8 cellular contexts compared by ENCODE assay signal in the genomic region with DNA sequence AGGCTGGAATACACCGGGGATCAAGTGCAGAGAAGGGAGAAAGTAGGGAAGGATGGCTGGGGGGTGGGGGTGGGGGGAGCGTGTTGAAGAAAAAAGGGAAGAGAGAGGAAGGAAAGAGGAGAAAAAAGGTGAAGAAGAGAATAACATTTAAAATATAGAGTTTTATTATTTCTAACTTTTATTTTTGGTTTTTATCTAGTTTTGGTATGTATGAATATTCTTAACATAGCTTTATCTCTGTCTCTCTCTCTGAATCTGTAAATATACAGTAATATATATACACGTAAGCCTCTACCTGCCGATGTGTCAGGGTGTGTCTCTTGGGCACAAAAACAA. TPM values are rescaled to one million over a fixed set of nuclear protein-coding genes. Genes with fewer than 3 reads are reported as not detected.
DNase-seq lines count a peak whose midpoint lies in the region; ATAC-seq and TF ChIP-seq lines count a peak whose summit lies in the region.

No MANE protein-coding gene starts in this region.

- peak overlapping the region; percentile 76 for H3K4me3 Mint-ChIP-seq in Caco-2 (ENCODE audit: unreplicated experiment)

- no peaks in the 10 kb centered on the region for H3K4me1 Mint-ChIP-seq in Caco-2 (ENCODE audit: low read depth, unreplicated experiment)

- 7% methylated on average over 4 of the region's 4 CpGs for WGBS in prostate gland

- H3K4me3 ChIP-seq in Caco-2 (ENCODE audit: low read depth, low read length), result no peak overlapping the region
- H3K4me3 ChIP-seq in SJSA1, result peak overlapping the region; percentile 53
- peak overlapping the region; percentile 85 for H3K4me3 ChIP-seq in epithelial cell of proximal tubule (ENCODE audit: low read depth, low read length)
- peak overlapping the region; percentile 54 to 55 for H3K4me3 ChIP-seq in prostate gland

- CTCF ChIA-PET in Caco-2 (lab: Charles Lee), result interaction anchor here (0.9 to 1.7 kb wide), 3 partner anchors 12 to 103 kb away, joined by 3 to 10 read pairs (median 5); no protein-coding TSS in a partner anchor
- CTCF ChIA-PET in GM10248 (lab: Yijun Ruan, JAX), result interaction anchor here (0.7 to 7.7 kb wide), 16 partner anchors 10 to 485 kb away, joined by 3 to 65 read pairs (median 4); no protein-coding TSS in a partner anchor

- POLR2A ChIA-PET in Caco-2 (lab: Charles Lee), result no interaction called here
- POLR2A ChIA-PET in GM10248 (lab: Yijun Ruan, JAX), result no interaction called here

- H3K36me3 Mint-ChIP-seq in Caco-2 (ENCODE audit: insufficient read depth, unreplicated experiment), result no peaks in the 10 kb centered on the region

- no peak for TF ChIP-seq POLR2A in prostate gland (IDR thresholded peaks at IDR 0.05)

- DNase-seq in Caco-2, result no peak
- DNase-seq in SJSA1 (ENCODE audit: low read depth in 1 of 2, low spot score in 2 of 2), result no peak
- no peak for DNase-seq in epithelial cell of proximal tubule (ENCODE audit: low read depth)
- no peak for DNase-seq in prostate gland (ENCODE audit: low spot score)
- DNase-seq in GM10248 (ENCODE audit: extremely low spot score), result no peak
- DNase-seq in middle frontal gyrus (ENCODE audit: extremely low spot score, low spot score), result no peak

- no peak overlapping the region for H3K27ac Mint-ChIP-seq in Caco-2 (ENCODE audit: unreplicated experiment)

- intact Hi-C loops in Caco-2 (cut with micrococcal nuclease; ENCODE audit: unreplicated experiment), result loop anchor here (1.0 to 5.0 kb wide), 3 partner anchors 15 to 79 kb away; no protein-coding TSS in a partner anchor
- intact Hi-C loops in prostate gland (cut with DNase I), result loop anchor here (5.0 kb wide), 2 partner anchors 39 to 46 kb away; no protein-coding TSS in a partner anchor

- BruUV-seq in Caco-2 (replicated peaks; lab: Mats Ljungman, UMichigan), result no TSS peak

- H3K27me3 Mint-ChIP-seq in Caco-2 (ENCODE audit: insufficient read depth, unreplicated experiment), result peaks cover 10% of the 10 kb centered on the region

- TF ChIP-seq CTCF in Caco-2 (IDR thresholded peaks at IDR 0.05; ENCODE audit: insufficient read depth in 1 of 2, low read depth in 1 of 2, low read length in 1 of 2, severe bottlenecking in 1 of 2, unreplicated experiment in 1 of 2), result no peak
- no peak for TF ChIP-seq CTCF in epithelial cell of proximal tubule (conservative IDR thresholded peaks at IDR 0.05; ENCODE audit: low read depth, low read length)
- no peak for TF ChIP-seq CTCF in prostate gland (IDR thresholded peaks at IDR 0.05)
- no peak for TF ChIP-seq CTCF in GM10248 (IDR thresholded peaks at IDR 0.05; ENCODE audit: control extremely low read depth, extremely low read depth, low read depth, missing control alignments)

- H3K36me3 ChIP-seq in Caco-2 (ENCODE audit: control insufficient read depth, insufficient read depth, low read length), result no peaks in the 10 kb centered on the region
- no peaks in the 10 kb centered on the region for H3K36me3 ChIP-seq in SJSA1
- no peaks in the 10 kb centered on the region for H3K36me3 ChIP-seq in prostate gland

- no peak for ATAC-seq in HG03280 (IDR thresholded peaks at IDR 0.05; ENCODE audit: unreplicated experiment)
- no peak for ATAC-seq in HG03097 (IDR thresholded peaks at IDR 0.05; ENCODE audit: low FRiP score, unreplicated experiment)

- H3K4me1 ChIP-seq in Caco-2 (0 out of 2 replicates have a peak, but pooled peaks cover 5% of the 10 kb centered on the region), SJSA1 (replicated peaks) (peaks cover 7% of the 10 kb centered on the region), prostate gland (replicated peaks) (no peaks in the 10 kb centered on the region)

- H3K9me3 Mint-ChIP-seq in Caco-2 (ENCODE audit: unreplicated experiment), result no peaks in the 10 kb centered on the region

- H3K27ac ChIP-seq in SJSA1 (no peak overlapping the region), prostate gland (peak overlapping the region; percentile 84 to 89)

- H3K27me3 ChIP-seq in Caco-2 (replicated peaks; ENCODE audit: control insufficient read depth, insufficient read depth, low read length) (no peaks in the 10 kb centered on the region), SJSA1 (replicated peaks) (no peaks in the 10 kb centered on the region), prostate gland (replicated peaks; ENCODE audit: insufficient read depth) (no peaks in the 10 kb centered on the region)

- H3K9me3 ChIP-seq in Caco-2, result no peaks in the 10 kb centered on the region
- H3K9me3 ChIP-seq in SJSA1 (replicated peaks), result no peaks in the 10 kb centered on the region
- H3K9me3 ChIP-seq in prostate gland, result no peaks in the 10 kb centered on the region

RNA-seq across cellular contexts. Expression of a gene that starts 30.0 kb away (rescaled TPM):
- total RNA-seq in Caco-2 (2022) (4.4 and 4.7 TPM in 2 replicates), epithelial cell of proximal tubule (2.5 and 2.8 TPM in 2 replicates), prostate gland (10 to 100 TPM; 34.0 to 62.1 TPM)
- total RNA-seq in SJSA1 (2014; rRNA removed; shearing (Covaris generic)), result 137 and 176 TPM in 2 replicates
